In genomic region chr21:35476616-35477395, GRCh38 we compare ENCODE assay signal across 14 cellular contexts.
DNase-seq lines count a peak whose midpoint lies in the region; ATAC-seq and TF ChIP-seq lines count a peak whose summit lies in the region.
"Had no signal": no experiment of that assay in that cellular context is flagged by ENCODE, and none has a peak within 500 bp of the region (broad histone marks: within the 10 kb centered on the region; RNA-seq: fewer than 3 reads in every experiment).

No MANE protein-coding gene starts in this region.

- peaks cover 0 to 2% of the 10 kb centered on the region in 2 donors for H3K9me3 ChIP-seq in muscle layer of duodenum (ENCODE audit: control insufficient read depth in 1 of 2, low read length in 2 of 2)

- peaks cover 32% of the 10 kb centered on the region for H3K4me1 Mint-ChIP-seq in GM23338

- no peaks in the 10 kb centered on the region for H4K20me1 ChIP-seq in GM23338 (replicated peaks; ENCODE audit: insufficient read depth)

- peaks cover 1% of the 10 kb centered on the region for H3K27me3 Mint-ChIP-seq in GM23338 (ENCODE audit: insufficient read depth, low read depth, poor library complexity)

- TF ChIP-seq CTCF in GM23338 (conservative IDR thresholded peaks at IDR 0.05; ENCODE audit: low read depth in 2 of 2) (no peak), brain microvascular endothelial cell (IDR thresholded peaks at IDR 0.05; ENCODE audit: low read depth, low read length, missing control alignments) (no peak), GM10248 (IDR thresholded peaks at IDR 0.05; ENCODE audit: control extremely low read depth, extremely low read depth, low read depth, missing control alignments) (no peak)

- H3K27ac Mint-ChIP-seq in GM23338, result no peak overlapping the region

- peaks cover 18% of the 10 kb centered on the region for H3K9me3 Mint-ChIP-seq in GM23338

- peak; percentile 68 for DNase-seq in A172 (ENCODE audit: low spot score)
- DNase-seq in GM23338 (ENCODE audit: low spot score), result no peak
- DNase-seq in brain microvascular endothelial cell, result peak; percentile 62
- no peak for DNase-seq in retina
- no peak for DNase-seq in NCI-H69 (lab: John Stamatoyannopoulos, UW)
- DNase-seq in GM10248 (ENCODE audit: extremely low spot score), result no peak
- no peak for DNase-seq in NCI-H345 treated with DMSO at 0.1 percent for 48 hours (lab: John Stamatoyannopoulos, UW; ENCODE audit: unreplicated experiment)
- DNase-seq: activated CD4-positive, alpha-beta T cell treated with anti-CD3 and anti-CD28 coated beads for 48 hours; NCI-H2107; sigmoid colon; stimulated activated CD8-positive, alpha-beta memory T cell treated with anti-CD3 and anti-CD28 coated beads, Interleukin-4, amount 100 ng/mL, for 48 hours had no signal

- H3K9me2 ChIP-seq in GM23338 (ENCODE audit: insufficient read depth), result 0 out of 2 replicates have a peak, but pooled peaks cover 4% of the 10 kb centered on the region

- H3K36me3 Mint-ChIP-seq in GM23338 (ENCODE audit: low read depth), result peaks cover 15% of the 10 kb centered on the region
- H3K36me3 Mint-ChIP-seq: CD14-positive monocyte had no signal

- H3K4me3 Mint-ChIP-seq in GM23338, result no peak overlapping the region

- ATAC-seq in GM23338, result no peak

- H3K36me3 ChIP-seq in GM23338 (ENCODE audit: insufficient read depth), result peaks cover 11% of the 10 kb centered on the region; the same call in 1 of the 2 replicates
- no peaks in the 10 kb centered on the region for H3K36me3 ChIP-seq in brain microvascular endothelial cell (replicated peaks)
- H3K36me3 ChIP-seq in muscle layer of duodenum (ENCODE audit: control insufficient read depth in 1 of 2, insufficient read depth in 2 of 2, low read length in 2 of 2), result no peaks in the 10 kb centered on the region
- H3K36me3 ChIP-seq: sigmoid colon had no signal

- H3K27ac ChIP-seq in GM23338 (ENCODE audit: low read depth) (no peak overlapping the region), brain microvascular endothelial cell (peak overlapping the region; percentile 90), muscle layer of duodenum (ENCODE audit: low read length) (peak overlapping the region; percentile 70)

- H3K79me2 ChIP-seq in GM23338 (replicated peaks; ENCODE audit: insufficient read depth), result no peaks in the 10 kb centered on the region

- H3K4me2 ChIP-seq in GM23338, result no peak overlapping the region

- H3K4me3 ChIP-seq in GM23338, result no peak overlapping the region
- H3K4me3 ChIP-seq in brain microvascular endothelial cell (ENCODE audit: low read depth, low read length), result no peak overlapping the region
- no peak overlapping the region for H3K4me3 ChIP-seq in muscle layer of duodenum (ENCODE audit: low read depth in 1 of 2, low read length in 2 of 2)
- H3K4me3 ChIP-seq: lung, sigmoid colon had no signal

- peaks cover 17% of the 10 kb centered on the region; the same call in 1 of the 2 replicates for H3K4me1 ChIP-seq in GM23338 (ENCODE audit: insufficient read depth)
- no peaks in the 10 kb centered on the region for H3K4me1 ChIP-seq in muscle layer of duodenum (ENCODE audit: control insufficient read depth in 1 of 2, insufficient read depth in 2 of 2, low read length in 2 of 2)
- H3K4me1 ChIP-seq: sigmoid colon had no signal

- CTCF ChIA-PET in GM10248 (lab: Yijun Ruan, JAX), result interaction anchor here (1.1 to 2.3 kb wide), 2 partner anchors 9 to 731 kb away, joined by 3 to 7 read pairs; no protein-coding TSS in a partner anchor

- in situ Hi-C loops in brain microvascular endothelial cell (cut with HindIII; ENCODE audit: low pct_ligation_motif_present, low sequenced_read_pairs), result no loop called here

- peak overlapping the region; percentile 52; the same call in 1 of the 2 replicates for H2AFZ ChIP-seq in GM23338

- POLR2A ChIA-PET in GM10248 (lab: Yijun Ruan, JAX), result no interaction called here

- H3F3A ChIP-seq in GM23338 (replicated peaks; ENCODE audit: low read depth), result no peaks in the 10 kb centered on the region

- H3K27me3 ChIP-seq in GM23338 (ENCODE audit: insufficient read depth) (no peaks in the 10 kb centered on the region), brain microvascular endothelial cell (replicated peaks) (no peaks in the 10 kb centered on the region), muscle layer of duodenum (ENCODE audit: low read depth, low read length) (no peaks in the 10 kb centered on the region)
- H3K27me3 ChIP-seq: sigmoid colon had no signal

TF ChIP-seq in GM23338, 12 proteins besides CTCF, POLR2A, EP300 and RAD21 (continues in another document):
- TF ChIP-seq EZH2phosphoT487 (IDR thresholded peaks at IDR 0.05; ENCODE audit: unreplicated experiment), result no peak
- TF ChIP-seq POLR2AphosphoS5 (IDR thresholded peaks at IDR 0.05; ENCODE audit: low read depth), result no peak
- TF ChIP-seq JUNB (IDR thresholded peaks at IDR 0.05; ENCODE audit: unreplicated experiment), result no peak
- TF ChIP-seq ETS1 (IDR thresholded peaks at IDR 0.05), result no peak
- no peak for TF ChIP-seq CREB1 (CRISPR knock-in tag; IDR thresholded peaks at IDR 0.05; ENCODE audit: low read depth)
- TF ChIP-seq ZNF331 (CRISPR knock-in tag; IDR thresholded peaks at IDR 0.05; ENCODE audit: low read depth), result no peak
- no peak for TF ChIP-seq STAT1 (IDR thresholded peaks at IDR 0.05; ENCODE audit: unreplicated experiment)
- TF ChIP-seq EZH2 (IDR thresholded peaks at IDR 0.05; ENCODE audit: low read depth, unreplicated experiment), result no peak
- no peak for TF ChIP-seq ZNF462 (CRISPR knock-in tag; IDR thresholded peaks at IDR 0.05)

Comparison
In these comparisons a context has a peak if more than half of its experiments do, and no peak if none do; other contexts are left out.
1. DNase-seq: peak in A172 (single experiment) and brain microvascular endothelial cell (single experiment); none in GM23338 (single experiment), retina (single experiment), NCI-H69 (single experiment), GM10248 (single experiment) and NCI-H345 treated with DMSO at 0.1 percent for 48 hours (single experiment).